In the genomic region with DNA sequence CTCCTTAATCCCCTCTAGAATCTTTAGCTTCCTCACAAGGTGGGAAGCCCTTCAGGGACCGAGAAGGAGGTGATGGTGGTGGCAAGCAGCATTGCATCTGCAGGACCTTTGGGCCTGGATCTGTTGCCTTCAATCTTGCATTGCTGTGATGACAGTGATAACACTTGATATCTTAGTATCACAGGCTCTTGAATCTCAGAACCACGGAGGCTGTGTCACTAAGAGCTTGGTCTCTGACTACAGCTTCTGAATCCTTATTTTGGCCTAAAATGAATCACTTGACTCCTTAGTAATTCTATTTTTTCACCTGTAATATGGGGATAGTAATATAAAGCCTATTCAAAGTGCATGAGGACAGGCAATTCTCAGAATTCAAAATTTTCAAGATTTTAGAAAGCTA, we compare ENCODE assay signal across 21 cellular contexts. TPM values are rescaled to one million over a fixed set of nuclear protein-coding genes. Genes with fewer than 3 reads are reported as not detected.
DNase-seq lines count a peak whose midpoint lies in the region; ATAC-seq and TF ChIP-seq lines count a peak whose summit lies in the region.
"Had no signal": no experiment of that assay in that cellular context is flagged by ENCODE, and none has a peak within 500 bp of the region (broad histone marks: within the 10 kb centered on the region; RNA-seq: fewer than 3 reads in every experiment).

No MANE protein-coding gene starts in this region.

- H3K4me1 ChIP-seq in heart right ventricle: peaks cover 0 to 66% (median 10%) of the 10 kb centered on the region in 9 donors
- H3K4me1 ChIP-seq in transverse colon: peaks cover 0 to 11% (median under 1%) of the 10 kb centered on the region in 4 donors
- H3K4me1 ChIP-seq: gastroesophageal sphincter had no signal

- H3K4me1 Mint-ChIP-seq in CD4-positive, alpha-beta T cell (ENCODE audit: low read depth): peaks cover 77% of the 10 kb centered on the region
- peaks cover 59% of the 10 kb centered on the region for H3K4me1 Mint-ChIP-seq in activated T-helper 1 cell treated with anti-CD3 and anti-CD28 coated beads, Interleukin-12 subunit alpha, Interleukin-12 subunit beta, Interleukin-2, Interleukin-4 antibody, amounts not matched to agents 30 ng/mL and 10 ng/mL and 1 ng/mL, durations not matched to agents 14 hours and 24 hours and 36 hours (ENCODE audit: low read depth)
- peaks cover 27 to 76% (median 62%) of the 10 kb centered on the region in 4 donors for H3K4me1 Mint-ChIP-seq in naive thymus-derived CD8-positive, alpha-beta T cell

- no peaks in the 10 kb centered on the region for H3K27me3 ChIP-seq in CD4-positive, alpha-beta T cell (ENCODE audit: control insufficient read depth, insufficient read depth, low read length)
- H3K27me3 ChIP-seq in heart right ventricle: no peaks in the 10 kb centered on the region
- no peaks in the 10 kb centered on the region for H3K27me3 ChIP-seq in transverse colon
- H3K27me3 ChIP-seq: gastroesophageal sphincter, sigmoid colon had no signal

- no peak overlapping the region for H3K27ac ChIP-seq in CD4-positive, alpha-beta T cell (ENCODE audit: low read depth, low read length)
- no peak overlapping the region for H3K27ac ChIP-seq in heart right ventricle
- no peak overlapping the region for H3K27ac ChIP-seq in transverse colon
- H3K27ac ChIP-seq: 22Rv1, coronary artery, gastroesophageal sphincter, sigmoid colon, thoracic aorta had no signal

- no peaks in the 10 kb centered on the region for H3K9me3 Mint-ChIP-seq in CD4-positive, alpha-beta T cell
- peaks cover 5% of the 10 kb centered on the region for H3K9me3 Mint-ChIP-seq in activated T-helper 1 cell treated with anti-CD3 and anti-CD28 coated beads, Interleukin-12 subunit alpha, Interleukin-12 subunit beta, Interleukin-2, Interleukin-4 antibody, amounts not matched to agents 30 ng/mL and 10 ng/mL and 1 ng/mL, durations not matched to agents 14 hours and 24 hours and 36 hours
- no peaks in the 10 kb centered on the region for H3K9me3 Mint-ChIP-seq in naive thymus-derived CD8-positive, alpha-beta T cell

- DNase-seq in activated CD4-positive, CD25-positive, alpha-beta regulatory T cell treated with anti-CD3 and anti-CD28 coated beads, Interleukin-2, amount 50 U/mL, for 72 hours: no peak
- no peak for DNase-seq in CD4-positive, alpha-beta T cell
- no peak for DNase-seq in activated T-helper 1 cell treated with anti-CD3 and anti-CD28 coated beads, Interleukin-12 subunit alpha, Interleukin-12 subunit beta, Interleukin-2, Interleukin-4 antibody, amounts not matched to agents 30 ng/mL and 10 ng/mL and 1 ng/mL, durations not matched to agents 14 hours and 24 hours and 36 hours (ENCODE audit: low spot score)
- DNase-seq in naive thymus-derived CD8-positive, alpha-beta T cell: no peak
- DNase-seq in heart right ventricle: no peak
- no peak for DNase-seq in SHP77 (lab: John Stamatoyannopoulos, UW)
- no peak for DNase-seq in transverse colon
- DNase-seq: activated CD4-positive, alpha-beta T cell treated with anti-CD3 and anti-CD28 coated beads, Interleukin-2, amount 50 U/mL, for 4 hours; KG1; MV-4-11; NCI-H2171; NCI-H69; SIG-M5; sigmoid colon had no signal

- H3K27me3 Mint-ChIP-seq in CD4-positive, alpha-beta T cell: no peaks in the 10 kb centered on the region
- no peaks in the 10 kb centered on the region for H3K27me3 Mint-ChIP-seq in activated T-helper 1 cell treated with anti-CD3 and anti-CD28 coated beads, Interleukin-12 subunit alpha, Interleukin-12 subunit beta, Interleukin-2, Interleukin-4 antibody, amounts not matched to agents 30 ng/mL and 10 ng/mL and 1 ng/mL, durations not matched to agents 14 hours and 24 hours and 36 hours (ENCODE audit: insufficient read depth)
- no peaks in the 10 kb centered on the region for H3K27me3 Mint-ChIP-seq in naive thymus-derived CD8-positive, alpha-beta T cell

- no peak for TF ChIP-seq CTCF in CD4-positive, alpha-beta T cell (IDR thresholded peaks at IDR 0.05)
- TF ChIP-seq CTCF in heart right ventricle (IDR thresholded peaks at IDR 0.05): no peak
- no peak for TF ChIP-seq CTCF in transverse colon (IDR thresholded peaks at IDR 0.05)

- H3K9me3 ChIP-seq in CD4-positive, alpha-beta T cell (ENCODE audit: control insufficient read depth, low read length): no peaks in the 10 kb centered on the region
- peaks cover 0 to 8% (median 0%) of the 10 kb centered on the region in 11 donors for H3K9me3 ChIP-seq in heart right ventricle
- H3K9me3 ChIP-seq in transverse colon: no peaks in the 10 kb centered on the region
- H3K9me3 ChIP-seq: gastroesophageal sphincter, sigmoid colon, thoracic aorta had no signal

- ATAC-seq in activated CD4-positive, CD25-positive, alpha-beta regulatory T cell treated with anti-CD3 and anti-CD28 coated beads, Interleukin-2, amount 50 U/mL, for 24 hours: peak; percentile 44 to 47
- no peak for ATAC-seq in CD4-positive, alpha-beta T cell (ENCODE audit: poor library complexity)
- ATAC-seq in naive thymus-derived CD8-positive, alpha-beta T cell: no peak
- ATAC-seq in heart right ventricle: no peak
- ATAC-seq: gastroesophageal sphincter, GM12878, HCT116 had no signal

- intact Hi-C loops in CD4-positive, alpha-beta T cell (cut with DNase I, micrococcal nuclease): no loop called here
- intact Hi-C loops in activated T-helper 1 cell treated with anti-CD3 and anti-CD28 coated beads, Interleukin-12 subunit alpha, Interleukin-12 subunit beta, Interleukin-2, Interleukin-4 antibody, amounts not matched to agents 30 ng/mL and 10 ng/mL and 1 ng/mL, durations not matched to agents 14 hours and 24 hours and 36 hours (cut with micrococcal nuclease): no loop called here
- intact Hi-C loops in heart right ventricle (cut with DNase I) (no loop called here), transverse colon (cut with DNase I; ENCODE audit: low total_unique reads) (loop anchor here (10.0 kb wide), 1 partner anchor 217 kb away; the partner anchor contains the start of gene RESF1)

- POLR2A ChIA-PET in CD4-positive, alpha-beta T cell (lab: Charles Lee): interaction anchor here (5.0 kb wide), 1 partner anchor 9 kb away, joined by 17 read pairs; the partner anchor contains the start of gene AMN1
- POLR2A ChIA-PET in naive thymus-derived CD8-positive, alpha-beta T cell (lab: Charles Lee): interaction anchor here (0.8 to 2.5 kb wide), 5 partner anchors 9 to 222 kb away, joined by 3 to 13 read pairs (median 4); partner anchors contain the start of genes AMN1 and RESF1

- TF ChIP-seq POLR2A in transverse colon (IDR thresholded peaks at IDR 0.05): no peak

- WGBS in heart right ventricle, 2 donors: 54 to 68% methylated on average over 2 of the region's 2 CpGs
- 70 to 78% methylated on average over 2 of the region's 2 CpGs for WGBS in transverse colon (ENCODE audit: low coverage in 1 of 2), 2 donors

- H3K27ac Mint-ChIP-seq in CD4-positive, alpha-beta T cell: peak overlapping the region; percentile 87
- H3K27ac Mint-ChIP-seq in activated T-helper 1 cell treated with anti-CD3 and anti-CD28 coated beads, Interleukin-12 subunit alpha, Interleukin-12 subunit beta, Interleukin-2, Interleukin-4 antibody, amounts not matched to agents 30 ng/mL and 10 ng/mL and 1 ng/mL, durations not matched to agents 14 hours and 24 hours and 36 hours: peak overlapping the region; percentile 6
- H3K27ac Mint-ChIP-seq in naive thymus-derived CD8-positive, alpha-beta T cell: peak overlapping the region; percentile 74 to 97 (median 94)

- no peak for TF ChIP-seq EP300 in transverse colon (IDR thresholded peaks at IDR 0.05; ENCODE audit: low read depth)

- H3K4me3 ChIP-seq in heart right ventricle: no peak overlapping the region
- no peak overlapping the region for H3K4me3 ChIP-seq in transverse colon
- H3K4me3 ChIP-seq: coronary artery, gastroesophageal sphincter, GM12878, sigmoid colon, thoracic aorta had no signal

- H3K4me3 Mint-ChIP-seq in CD4-positive, alpha-beta T cell: no peak overlapping the region
- H3K4me3 Mint-ChIP-seq in activated T-helper 1 cell treated with anti-CD3 and anti-CD28 coated beads, Interleukin-12 subunit alpha, Interleukin-12 subunit beta, Interleukin-2, Interleukin-4 antibody, amounts not matched to agents 30 ng/mL and 10 ng/mL and 1 ng/mL, durations not matched to agents 14 hours and 24 hours and 36 hours: no peak overlapping the region
- peak overlapping the region in 2 of 10 donors; percentile 12 to 33 for H3K4me3 Mint-ChIP-seq in naive thymus-derived CD8-positive, alpha-beta T cell

- CTCF ChIA-PET in CD4-positive, alpha-beta T cell (lab: Charles Lee): no interaction called here

- H3K36me3 ChIP-seq in heart right ventricle (no peaks in the 10 kb centered on the region), transverse colon (no peaks in the 10 kb centered on the region)
- H3K36me3 ChIP-seq: gastroesophageal sphincter, sigmoid colon, thoracic aorta had no signal

- no peaks in the 10 kb centered on the region for H3K36me3 Mint-ChIP-seq in CD4-positive, alpha-beta T cell (ENCODE audit: low read depth)
- H3K36me3 Mint-ChIP-seq in activated T-helper 1 cell treated with anti-CD3 and anti-CD28 coated beads, Interleukin-12 subunit alpha, Interleukin-12 subunit beta, Interleukin-2, Interleukin-4 antibody, amounts not matched to agents 30 ng/mL and 10 ng/mL and 1 ng/mL, durations not matched to agents 14 hours and 24 hours and 36 hours (ENCODE audit: low read depth): peaks cover 3% of the 10 kb centered on the region
- H3K36me3 Mint-ChIP-seq in naive thymus-derived CD8-positive, alpha-beta T cell: no peaks in the 10 kb centered on the region

- in situ Hi-C loops in transverse colon (cut with MboI; ENCODE audit: low pct_ligation_motif_present in 1 of 4, low pct_unique_long_range_greater_than_20kb in 1 of 4, low sequenced_read_pairs in 3 of 4): no loop called here

RNA-seq across cellular contexts. Expression of gene AMN1, which starts 8.9 kb away (rescaled TPM):
- total RNA-seq in CD4-positive, alpha-beta T cell: 1 to 10 TPM; 6.9 to 8.5 TPM
- 3.1 and 3.4 TPM in 2 replicates for total RNA-seq in activated T-helper 1 cell treated with anti-CD3 and anti-CD28 coated beads, Interleukin-12 subunit alpha, Interleukin-12 subunit beta, Interleukin-2, Interleukin-4 antibody, amounts not matched to agents 30 ng/mL and 10 ng/mL and 1 ng/mL, durations not matched to agents 14 hours and 24 hours and 36 hours
- 10 to 100 TPM; 13.4 to 16.6 TPM for total RNA-seq in naive thymus-derived CD8-positive, alpha-beta T cell
- 10 to 100 TPM in 2 of 3 donors, 1 to 10 TPM in 1; 8.9 to 16.7 (median 12.8) TPM for polyA plus RNA-seq in naive thymus-derived CD8-positive, alpha-beta T cell
- total RNA-seq in heart right ventricle (10 to 100 TPM; 12.7 to 24.9 (median 14.6) TPM), transverse colon (10 to 100 TPM in 1 of 4 donors, 1 to 10 TPM in 2, not detected in 1; 5.7 to 10.5 (median 8.7) TPM)
- 10 to 100 TPM; 11.3 to 12.1 TPM for polyA plus RNA-seq in heart right ventricle

Comparison
In these comparisons a context has a peak if more than half of its experiments do, and no peak if none do; other contexts are left out.
1. ATAC-seq: peak in activated CD4-positive, CD25-positive, alpha-beta regulatory T cell treated with anti-CD3 and anti-CD28 coated beads, Interleukin-2, amount 50 U/mL, for 24 hours (2 of 2); none in CD4-positive, alpha-beta T cell (single experiment), naive thymus-derived CD8-positive, alpha-beta T cell (0 of 2) and heart right ventricle (0 of 8).
2. H3K27ac Mint-ChIP-seq: peak in every context shown above with its lines; median percentile 94 in naive thymus-derived CD8-positive, alpha-beta T cell; 87 in CD4-positive, alpha-beta T cell; 6 in activated T-helper 1 cell treated with anti-CD3 and anti-CD28 coated beads, Interleukin-12 subunit alpha, Interleukin-12 subunit beta, Interleukin-2, Interleukin-4 antibody, amounts not matched to agents 30 ng/mL and 10 ng/mL and 1 ng/mL, durations not matched to agents 14 hours and 24 hours and 36 hours.